ENCODE assay signal across 21 cellular contexts in genomic region chr11:11697796-11698195, GRCh38.
"Had no signal": no experiment of that assay in that cellular context is flagged by ENCODE, and none has a peak within 500 bp of the region (broad histone marks: within the 10 kb centered on the region; RNA-seq: fewer than 3 reads in every experiment).

No MANE protein-coding gene starts in this region.

- DNase-seq: colonic mucosa; cortex of kidney; dermis blood vessel endothelial cell; dorsolateral prefrontal cortex; effector CD4-positive, alpha-beta T cell; effector CD8-positive, alpha-beta T cell; effector memory CD4-positive, alpha-beta T cell; effector memory CD8-positive, alpha-beta T cell; endodermal cell; erythroblast; esophagus squamous epithelium; foreskin fibroblast; foreskin keratinocyte; foreskin melanocyte; gastrocnemius medialis; glutamatergic neuron; head of caudate nucleus; heart left ventricle; heart right ventricle had no signal

- ATAC-seq: effector memory CD8-positive, alpha-beta T cell; esophagus mucosa; foreskin keratinocyte; gastrocnemius medialis; gastroesophageal sphincter; heart left ventricle; heart right ventricle had no signal
